Comparison of ENCODE assay signal across 10 cellular contexts in the genomic region with DNA sequence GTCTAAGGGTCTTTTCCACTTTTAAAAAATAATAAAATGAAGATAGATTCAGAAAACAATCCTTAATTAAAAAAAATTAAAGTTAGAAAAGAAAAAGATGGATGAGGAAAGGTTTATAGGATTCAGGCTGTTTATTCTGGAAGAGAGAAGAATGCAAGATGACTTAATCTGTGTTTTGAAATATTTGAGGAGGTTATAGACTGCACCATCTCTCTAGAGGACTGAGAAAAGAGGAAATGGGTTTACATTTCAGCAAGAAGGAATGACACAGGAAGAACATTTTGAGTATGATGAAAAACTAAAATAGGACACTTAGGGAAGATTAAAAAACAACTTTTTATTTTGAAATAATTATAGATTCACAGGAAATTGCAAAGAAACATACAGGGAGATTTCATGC.
A peak's percentile ranks its signal among the peaks of the same experiment; 100 is the strongest.
DNase-seq lines count a peak whose midpoint lies in the region; ATAC-seq and TF ChIP-seq lines count a peak whose summit lies in the region.
"Had no signal": no experiment of that assay in that cellular context is flagged by ENCODE, and none has a peak within 500 bp of the region (broad histone marks: within the 10 kb centered on the region; RNA-seq: fewer than 3 reads in every experiment).

No MANE protein-coding gene starts in this region.

- no peak for TF ChIP-seq CTCF in progenitor cell of endocrine pancreas (IDR thresholded peaks at IDR 0.05; ENCODE audit: unreplicated experiment)

- no peak overlapping the region for H3K27ac Mint-ChIP-seq in activated CD4-positive, alpha-beta T cell treated with anti-CD3 and anti-CD28 coated beads, Interleukin-2, amount 10 ng/mL, durations not matched to agents 24 days and 14 days
- no peak overlapping the region for H3K27ac Mint-ChIP-seq in progenitor cell of endocrine pancreas

- ATAC-seq in GM21381 (IDR thresholded peaks at IDR 0.05; ENCODE audit: unreplicated experiment) (peak; percentile 49), HG02571 (IDR thresholded peaks at IDR 0.05; ENCODE audit: unreplicated experiment) (no peak)

- peaks cover 6% of the 10 kb centered on the region for H3K36me3 Mint-ChIP-seq in activated CD4-positive, alpha-beta T cell treated with anti-CD3 and anti-CD28 coated beads, Interleukin-2, amount 10 ng/mL, durations not matched to agents 24 days and 14 days (ENCODE audit: low read depth)
- H3K36me3 Mint-ChIP-seq in progenitor cell of endocrine pancreas (ENCODE audit: insufficient read depth): peaks cover 12% of the 10 kb centered on the region
- H3K36me3 Mint-ChIP-seq: CD4-positive, alpha-beta memory T cell had no signal

- peaks cover 4% of the 10 kb centered on the region for H3K9me3 Mint-ChIP-seq in activated CD4-positive, alpha-beta T cell treated with anti-CD3 and anti-CD28 coated beads, Interleukin-2, amount 10 ng/mL, durations not matched to agents 24 days and 14 days
- peaks cover 16% of the 10 kb centered on the region for H3K9me3 Mint-ChIP-seq in progenitor cell of endocrine pancreas (ENCODE audit: low read depth)

- DNase-seq in AG20443 (ENCODE audit: low spot score): peak; percentile 45
- peak; percentile 69 for DNase-seq in LHCN-M2 (ENCODE audit: low read depth)
- DNase-seq in fibroblast of peridontal ligament (ENCODE audit: extremely low read depth): peak; percentile 81
- DNase-seq in activated CD4-positive, alpha-beta T cell treated with anti-CD3 and anti-CD28 coated beads, Interleukin-2, amount 10 ng/mL, durations not matched to agents 24 days and 14 days: no peak
- DNase-seq in progenitor cell of endocrine pancreas (ENCODE audit: low spot score, unreplicated experiment): no peak
- no peak for DNase-seq in NCI-H2029 treated with DMSO at 0.1 percent for 48 hours (lab: John Stamatoyannopoulos, UW)
- DNase-seq: CD4-positive, alpha-beta memory T cell; stimulated activated CD4-positive, alpha-beta T cell treated with anti-CD3 and anti-CD28 coated beads, Interleukin-12 subunit alpha, Interleukin-12 subunit beta, amount 100 ng/mL, for 4 hours had no signal

- intact Hi-C loops in activated CD4-positive, alpha-beta T cell treated with anti-CD3 and anti-CD28 coated beads, Interleukin-2, amount 10 ng/mL, durations not matched to agents 24 days and 14 days (cut with micrococcal nuclease): no loop called here

- peaks cover 28% of the 10 kb centered on the region for H3K4me1 Mint-ChIP-seq in activated CD4-positive, alpha-beta T cell treated with anti-CD3 and anti-CD28 coated beads, Interleukin-2, amount 10 ng/mL, durations not matched to agents 24 days and 14 days
- peaks cover 7% of the 10 kb centered on the region for H3K4me1 Mint-ChIP-seq in progenitor cell of endocrine pancreas (ENCODE audit: low read depth)

- no peaks in the 10 kb centered on the region for H3K27me3 Mint-ChIP-seq in activated CD4-positive, alpha-beta T cell treated with anti-CD3 and anti-CD28 coated beads, Interleukin-2, amount 10 ng/mL, durations not matched to agents 24 days and 14 days
- H3K27me3 Mint-ChIP-seq in progenitor cell of endocrine pancreas: no peaks in the 10 kb centered on the region
- H3K27me3 Mint-ChIP-seq: CD4-positive, alpha-beta memory T cell had no signal

- no peak overlapping the region for H3K4me3 Mint-ChIP-seq in activated CD4-positive, alpha-beta T cell treated with anti-CD3 and anti-CD28 coated beads, Interleukin-2, amount 10 ng/mL, durations not matched to agents 24 days and 14 days
- H3K4me3 Mint-ChIP-seq in progenitor cell of endocrine pancreas (ENCODE audit: low read depth): no peak overlapping the region
- H3K4me3 Mint-ChIP-seq: CD4-positive, alpha-beta memory T cell had no signal

Comparison
In these comparisons a context has a peak if more than half of its experiments do, and no peak if none do; other contexts are left out.
1. DNase-seq: peak in AG20443 (single experiment), LHCN-M2 (single experiment) and fibroblast of peridontal ligament (single experiment); none in activated CD4-positive, alpha-beta T cell treated with anti-CD3 and anti-CD28 coated beads, Interleukin-2, amount 10 ng/mL, durations not matched to agents 24 days and 14 days (single experiment), progenitor cell of endocrine pancreas (single experiment) and NCI-H2029 treated with DMSO at 0.1 percent for 48 hours (single experiment).